Comparison of ENCODE assay signal across 9 cellular contexts in genomic region chr1:243421784-243422183, GRCh38.
A peak's percentile ranks its signal among the peaks of the same experiment; 100 is the strongest.
DNase-seq lines count a peak whose midpoint lies in the region; ATAC-seq and TF ChIP-seq lines count a peak whose summit lies in the region.
"Had no signal": no experiment of that assay in that cellular context is flagged by ENCODE, and none has a peak within 500 bp of the region (broad histone marks: within the 10 kb centered on the region; RNA-seq: fewer than 3 reads in every experiment).

No MANE protein-coding gene starts in this region.

- peaks cover 9% of the 10 kb centered on the region for H3K36me3 Mint-ChIP-seq in activated CD4-positive, alpha-beta T cell treated with anti-CD3 and anti-CD28 coated beads for 36 hours (ENCODE audit: low read depth)
- no peaks in the 10 kb centered on the region for H3K36me3 Mint-ChIP-seq in endodermal cell (ENCODE audit: low read depth)

- peaks cover 26% of the 10 kb centered on the region for H3K4me1 Mint-ChIP-seq in activated CD4-positive, alpha-beta T cell treated with anti-CD3 and anti-CD28 coated beads for 36 hours
- H3K4me1 Mint-ChIP-seq in endodermal cell = peaks cover 12% of the 10 kb centered on the region

- H3K27me3 Mint-ChIP-seq in activated CD4-positive, alpha-beta T cell treated with anti-CD3 and anti-CD28 coated beads for 36 hours = no peaks in the 10 kb centered on the region
- H3K27me3 Mint-ChIP-seq in endodermal cell (ENCODE audit: insufficient read depth) = no peaks in the 10 kb centered on the region
- H3K27me3 Mint-ChIP-seq: activated B cell treated with CpG ODN at 0.5 μM for 24 hours had no signal

- peak overlapping the region; percentile 34 for H3K4me3 Mint-ChIP-seq in activated CD4-positive, alpha-beta T cell treated with anti-CD3 and anti-CD28 coated beads for 36 hours
- no peak overlapping the region for H3K4me3 Mint-ChIP-seq in endodermal cell
- H3K4me3 Mint-ChIP-seq: activated B cell treated with CpG ODN at 0.5 μM for 24 hours had no signal

- ATAC-seq in activated CD4-positive, alpha-beta T cell treated with anti-CD3 and anti-CD28 coated beads for 36 hours = peak; percentile 99

- peak overlapping the region; percentile 38 for H3K27ac Mint-ChIP-seq in activated CD4-positive, alpha-beta T cell treated with anti-CD3 and anti-CD28 coated beads for 36 hours
- H3K27ac Mint-ChIP-seq in endodermal cell = peak overlapping the region; percentile 34
- H3K27ac Mint-ChIP-seq: activated B cell treated with CpG ODN at 0.5 μM for 24 hours had no signal

- intact Hi-C loops in activated CD4-positive, alpha-beta T cell treated with anti-CD3 and anti-CD28 coated beads for 36 hours (cut with DNase I, micrococcal nuclease) = loop anchor here (2.0 to 5.0 kb wide), 3 partner anchors 175 to 429 kb away; partner anchors contain the start of gene AKT3 (in 1 of the 2)

- H3K27me3 ChIP-seq in endodermal cell (ENCODE audit: control insufficient read depth, insufficient read depth, low read length, poor library complexity, severe bottlenecking) = no peaks in the 10 kb centered on the region

- H3K9me3 ChIP-seq in HEK293 (ENCODE audit: control insufficient read depth, insufficient read depth, low read depth, low read length) = no peaks in the 10 kb centered on the region
- no peaks in the 10 kb centered on the region for H3K9me3 ChIP-seq in endodermal cell (ENCODE audit: control insufficient read depth, low read length)

- H3K4me3 ChIP-seq in HEK293 (ENCODE audit: low read depth, low read length) (no peak overlapping the region), endodermal cell (ENCODE audit: low read length) (no peak overlapping the region)

- CTCF ChIA-PET in HEK293 (lab: Yijun Ruan, JAX) = interaction anchor here (0.6 to 1.0 kb wide), 2 partner anchors 78 to 862 kb away, joined by 3 to 4 read pairs; no protein-coding TSS in a partner anchor
- CTCF ChIA-PET in activated CD4-positive, alpha-beta T cell treated with anti-CD3 and anti-CD28 coated beads for 36 hours (lab: Charles Lee) = interaction anchor here (0.6 kb wide), 1 partner anchor 440 kb away, joined by 3 read pairs; no protein-coding TSS in a partner anchor

- H3K9ac ChIP-seq in endodermal cell (ENCODE audit: extremely low read depth, low read length, poor library complexity, severe bottlenecking) = no peak overlapping the region

- no peaks in the 10 kb centered on the region for H3K9me3 Mint-ChIP-seq in activated CD4-positive, alpha-beta T cell treated with anti-CD3 and anti-CD28 coated beads for 36 hours (ENCODE audit: low read depth)
- no peaks in the 10 kb centered on the region for H3K9me3 Mint-ChIP-seq in endodermal cell
- H3K9me3 Mint-ChIP-seq: activated B cell treated with CpG ODN at 0.5 μM for 24 hours had no signal

- no peak for TF ChIP-seq CTCF in HEK293 (tag by site-specific recombination; IDR thresholded peaks at IDR 0.05)
- no peak for TF ChIP-seq CTCF in endodermal cell (conservative IDR thresholded peaks at IDR 0.05)

- 34 to 45% methylated on average over 2 to 6 of the region's 6 CpGs for WGBS in endodermal cell (ENCODE audit: insufficient coverage in 1 of 2, insufficient read length in 1 of 2), 2 experiments

- H3K27ac ChIP-seq in HEK293 (ENCODE audit: extremely low read depth, low read depth, low read length) = no peak overlapping the region
- no peak overlapping the region for H3K27ac ChIP-seq in endodermal cell (ENCODE audit: low read depth, low read length)

- H3K36me3 ChIP-seq in HEK293 (ENCODE audit: control insufficient read depth in 2 of 2, insufficient read depth in 1 of 2, low read length in 2 of 2) (peaks cover 0 to 1% of the 10 kb centered on the region in 2 experiments; a peak in 2 of 3 replicates), endodermal cell (ENCODE audit: control insufficient read depth, insufficient read depth, low read length) (no peaks in the 10 kb centered on the region)

- peaks cover 4% of the 10 kb centered on the region; the same call in 1 of the 2 replicates for H3K4me1 ChIP-seq in HEK293 (ENCODE audit: control insufficient read depth, insufficient read depth, low read length)
- peaks cover 3% of the 10 kb centered on the region for H3K4me1 ChIP-seq in endodermal cell (ENCODE audit: control insufficient read depth, insufficient read depth, low read length)

- DNase-seq in GM03348 (ENCODE audit: low spot score) = peak; percentile 61
- peak; percentile 10 for DNase-seq in NCI-H1417 treated with DMSO at 0.1 percent for 48 hours (lab: John Stamatoyannopoulos, UW)
- peak; percentile 78 for DNase-seq in activated CD4-positive, alpha-beta T cell treated with anti-CD3 and anti-CD28 coated beads for 36 hours
- DNase-seq in endodermal cell = peak; percentile 71
- DNase-seq in pons (ENCODE audit: low spot score) = peak; percentile 72
- DNase-seq in cerebellum (ENCODE audit: low spot score) = no peak
- no peak for DNase-seq in HuH-7.5 (ENCODE audit: low spot score)
- DNase-seq: activated B cell treated with CpG ODN at 0.5 μM for 24 hours had no signal

- POLR2A ChIA-PET in HEK293 (lab: Yijun Ruan, JAX) = no interaction called here
- POLR2A ChIA-PET in activated CD4-positive, alpha-beta T cell treated with anti-CD3 and anti-CD28 coated beads for 36 hours (lab: Charles Lee) = no interaction called here

TF ChIP-seq in HEK293, 187 proteins besides CTCF, POLR2A, EP300 and RAD21 (continues in another document):
- 0 out of 2 replicates have a peak, but pooled peaks have one; percentile 36 for TF ChIP-seq ZNF2 (tag by site-specific recombination; IDR thresholded peaks at IDR 0.05)
- peak; percentile 50; the same call in 1 of the 2 replicates for TF ChIP-seq PRDM1 (tag by site-specific recombination; IDR thresholded peaks at IDR 0.05)
- peak; percentile 63; the same call in 1 of the 2 replicates for TF ChIP-seq TRIM28 (IDR thresholded peaks at IDR 0.05; ENCODE audit: borderline replicate concordance, low read length)
- TF ChIP-seq, protein P1, sequence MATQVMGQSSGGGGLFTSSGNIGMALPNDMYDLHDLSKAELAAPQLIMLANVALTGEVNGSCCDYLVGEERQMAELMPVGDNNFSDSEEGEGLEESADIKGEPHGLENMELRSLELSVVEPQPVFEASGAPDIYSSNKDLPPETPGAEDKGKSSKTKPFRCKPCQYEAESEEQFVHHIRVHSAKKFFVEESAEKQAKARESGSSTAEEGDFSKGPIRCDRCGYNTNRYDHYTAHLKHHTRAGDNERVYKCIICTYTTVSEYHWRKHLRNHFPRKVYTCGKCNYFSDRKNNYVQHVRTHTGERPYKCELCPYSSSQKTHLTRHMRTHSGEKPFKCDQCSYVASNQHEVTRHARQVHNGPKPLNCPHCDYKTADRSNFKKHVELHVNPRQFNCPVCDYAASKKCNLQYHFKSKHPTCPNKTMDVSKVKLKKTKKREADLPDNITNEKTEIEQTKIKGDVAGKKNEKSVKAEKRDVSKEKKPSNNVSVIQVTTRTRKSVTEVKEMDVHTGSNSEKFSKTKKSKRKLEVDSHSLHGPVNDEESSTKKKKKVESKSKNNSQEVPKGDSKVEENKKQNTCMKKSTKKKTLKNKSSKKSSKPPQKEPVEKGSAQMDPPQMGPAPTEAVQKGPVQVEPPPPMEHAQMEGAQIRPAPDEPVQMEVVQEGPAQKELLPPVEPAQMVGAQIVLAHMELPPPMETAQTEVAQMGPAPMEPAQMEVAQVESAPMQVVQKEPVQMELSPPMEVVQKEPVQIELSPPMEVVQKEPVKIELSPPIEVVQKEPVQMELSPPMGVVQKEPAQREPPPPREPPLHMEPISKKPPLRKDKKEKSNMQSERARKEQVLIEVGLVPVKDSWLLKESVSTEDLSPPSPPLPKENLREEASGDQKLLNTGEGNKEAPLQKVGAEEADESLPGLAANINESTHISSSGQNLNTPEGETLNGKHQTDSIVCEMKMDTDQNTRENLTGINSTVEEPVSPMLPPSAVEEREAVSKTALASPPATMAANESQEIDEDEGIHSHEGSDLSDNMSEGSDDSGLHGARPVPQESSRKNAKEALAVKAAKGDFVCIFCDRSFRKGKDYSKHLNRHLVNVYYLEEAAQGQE (tag by site-specific recombination; IDR thresholded peaks at IDR 0.05) = no peak
- TF ChIP-seq ZNF830 (tag by site-specific recombination; IDR thresholded peaks at IDR 0.05; ENCODE audit: low read depth) = no peak
- TF ChIP-seq ZNF660 (tag by site-specific recombination; IDR thresholded peaks at IDR 0.05) = peak; percentile 80
- TF ChIP-seq ZSCAN30 (tag by site-specific recombination; IDR thresholded peaks at IDR 0.05) = peak; percentile 47; the same call in 1 of the 2 replicates
- TF ChIP-seq ZBTB17 (tag by site-specific recombination; IDR thresholded peaks at IDR 0.05) = peak; percentile 47; the same call in 1 of the 2 replicates
- no peak for TF ChIP-seq BCL11B (tag by site-specific recombination; IDR thresholded peaks at IDR 0.05; ENCODE audit: low read depth)
- TF ChIP-seq ZNF664 (tag by site-specific recombination; IDR thresholded peaks at IDR 0.05) = peak; percentile 39; the same call in 1 of the 2 replicates
- TF ChIP-seq ZFP41 (tag by site-specific recombination; IDR thresholded peaks at IDR 0.05; ENCODE audit: borderline replicate concordance) = no peak
- TF ChIP-seq ZNF677 (tag by site-specific recombination; IDR thresholded peaks at IDR 0.05) = peak; percentile 40; the same call in 1 of the 2 replicates
- TF ChIP-seq, protein P2, sequence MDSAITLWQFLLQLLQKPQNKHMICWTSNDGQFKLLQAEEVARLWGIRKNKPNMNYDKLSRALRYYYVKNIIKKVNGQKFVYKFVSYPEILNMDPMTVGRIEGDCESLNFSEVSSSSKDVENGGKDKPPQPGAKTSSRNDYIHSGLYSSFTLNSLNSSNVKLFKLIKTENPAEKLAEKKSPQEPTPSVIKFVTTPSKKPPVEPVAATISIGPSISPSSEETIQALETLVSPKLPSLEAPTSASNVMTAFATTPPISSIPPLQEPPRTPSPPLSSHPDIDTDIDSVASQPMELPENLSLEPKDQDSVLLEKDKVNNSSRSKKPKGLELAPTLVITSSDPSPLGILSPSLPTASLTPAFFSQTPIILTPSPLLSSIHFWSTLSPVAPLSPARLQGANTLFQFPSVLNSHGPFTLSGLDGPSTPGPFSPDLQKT (IDR thresholded peaks at IDR 0.05; ENCODE audit: borderline replicate concordance, low read depth, low read length) = no peak
- TF ChIP-seq ZNF274 (IDR thresholded peaks at IDR 0.05; ENCODE audit: low read length) = no peak
- TF ChIP-seq ZNF274 (tag by site-specific recombination; IDR thresholded peaks at IDR 0.05; ENCODE audit: borderline replicate concordance) = no peak

Comparison
In these comparisons a context has a peak if more than half of its experiments do, and no peak if none do; other contexts are left out.
1. DNase-seq: peak in GM03348 (single experiment), NCI-H1417 treated with DMSO at 0.1 percent for 48 hours (single experiment), activated CD4-positive, alpha-beta T cell treated with anti-CD3 and anti-CD28 coated beads for 36 hours (single experiment), endodermal cell (single experiment) and pons (single experiment); none in cerebellum (single experiment) and HuH-7.5 (single experiment).